Comparison of ENCODE assay signal across 8 cellular contexts in the genomic region with DNA sequence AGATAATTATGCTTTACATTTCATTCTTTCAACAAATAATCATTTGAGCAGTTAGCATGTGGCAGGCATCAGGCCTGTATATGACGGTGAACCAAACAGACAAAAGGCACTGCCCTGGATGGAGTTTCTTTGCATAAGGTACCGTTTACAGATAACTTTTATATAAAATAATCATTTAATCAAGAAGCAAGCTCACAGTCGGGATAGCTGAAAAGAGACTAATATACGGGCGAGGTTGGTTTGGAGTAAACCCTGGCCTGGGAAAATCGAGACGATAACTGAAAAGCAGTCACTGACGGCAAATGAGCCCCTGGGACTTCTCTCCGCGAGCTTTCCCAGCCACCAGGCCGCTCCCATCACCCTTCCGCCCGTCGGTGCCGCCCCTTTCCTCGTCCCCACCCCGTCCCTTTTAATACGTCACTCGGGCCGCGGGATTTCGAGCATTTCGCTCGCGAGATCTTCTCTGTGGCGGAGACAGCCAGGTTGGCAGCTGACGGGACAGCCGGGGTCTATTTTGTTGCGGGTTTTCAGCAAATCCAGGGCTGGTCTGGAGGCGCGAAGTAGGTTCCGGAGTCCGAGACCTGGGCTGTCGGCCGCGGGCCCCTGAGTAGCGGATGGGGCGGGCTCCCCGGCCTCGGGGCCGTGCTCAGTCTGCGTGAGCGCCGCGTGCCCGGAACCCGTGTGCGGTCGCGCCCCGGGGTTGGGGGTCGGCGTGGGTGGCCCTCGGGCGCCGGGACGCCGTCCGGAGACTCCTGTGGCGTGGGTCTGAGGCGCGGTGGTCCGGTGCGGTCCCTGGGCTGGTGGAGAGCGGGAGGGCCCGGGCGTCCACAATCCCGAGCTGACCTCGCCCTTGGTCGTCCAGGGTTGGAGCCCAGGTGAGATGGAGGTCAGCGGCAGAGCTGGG. TPM values are rescaled to one million over a fixed set of nuclear protein-coding genes. Genes with fewer than 3 reads are reported as not detected.
DNase-seq lines count a peak whose midpoint lies in the region; TF ChIP-seq lines count a peak whose summit lies in the region.

A gene (plus strand): TSS at position 462 of the 904 bp plus-strand sequence. CDS start 703 bp downstream, outside the sequence.

- peaks cover 25% of the 10 kb centered on the region for H3K4me1 Mint-ChIP-seq in nephron
- peaks cover 36% of the 10 kb centered on the region for H3K4me1 Mint-ChIP-seq in stimulated activated naive CD8-positive, alpha-beta T cell treated with anti-CD3 and anti-CD28 coated beads, Interleukin-15, Interleukin-2, amounts not matched to agents 100 ng/mL and 50 ng/mL, for 24 hours (ENCODE audit: low read depth)

- peak; percentile 94 for DNase-seq in EH (ENCODE audit: low read depth)
- DNase-seq in H4 (ENCODE audit: low spot score) = peak; percentile 94
- DNase-seq in LoVo (ENCODE audit: low spot score) = peak; percentile 94
- DNase-seq in activated T-helper 9 cell treated with anti-CD3 and anti-CD28 coated beads, Interleukin-2, amount 50 U/mL, for 16 hours (ENCODE audit: low read depth) = peak; percentile 86
- DNase-seq in fibroblast of pulmonary artery (ENCODE audit: low read depth) = peak; percentile 96

- H3K4me3 ChIP-seq in fibroblast of pulmonary artery (replicated peaks; ENCODE audit: low read depth, low read length) = peak within 1 kb of the TSS; percentile 90

- TF ChIP-seq CTCF in fibroblast of pulmonary artery (IDR thresholded peaks at IDR 0.05; ENCODE audit: low read length, missing control alignments) = no peak
- TF ChIP-seq CTCF in nephron (IDR thresholded peaks at IDR 0.05; ENCODE audit: unreplicated experiment in 3 of 3) = no peak

- peak within 1 kb of the TSS; percentile 94 to 99 (median 98) for H3K4me3 Mint-ChIP-seq in nephron
- H3K4me3 Mint-ChIP-seq in stimulated activated naive CD8-positive, alpha-beta T cell treated with anti-CD3 and anti-CD28 coated beads, Interleukin-15, Interleukin-2, amounts not matched to agents 100 ng/mL and 50 ng/mL, for 24 hours = peak within 1 kb of the TSS; percentile 90

- H3K27ac Mint-ChIP-seq in nephron = peak within 1 kb of the TSS; percentile 90 to 98 (median 98)
- peak within 1 kb of the TSS; percentile 93 for H3K27ac Mint-ChIP-seq in stimulated activated naive CD8-positive, alpha-beta T cell treated with anti-CD3 and anti-CD28 coated beads, Interleukin-15, Interleukin-2, amounts not matched to agents 100 ng/mL and 50 ng/mL, for 24 hours

- H3K36me3 Mint-ChIP-seq in nephron (ENCODE audit: low read depth) = peaks cover 9% of the 10 kb centered on the region
- H3K36me3 Mint-ChIP-seq in stimulated activated naive CD8-positive, alpha-beta T cell treated with anti-CD3 and anti-CD28 coated beads, Interleukin-15, Interleukin-2, amounts not matched to agents 100 ng/mL and 50 ng/mL, for 24 hours (ENCODE audit: low read depth) = peaks cover 24% of the 10 kb centered on the region

- no peaks in the 10 kb centered on the region for H3K27me3 Mint-ChIP-seq in nephron (ENCODE audit: low read depth)
- peaks cover 11% of the 10 kb centered on the region for H3K27me3 Mint-ChIP-seq in stimulated activated naive CD8-positive, alpha-beta T cell treated with anti-CD3 and anti-CD28 coated beads, Interleukin-15, Interleukin-2, amounts not matched to agents 100 ng/mL and 50 ng/mL, for 24 hours

- peak; percentile 87 for TF ChIP-seq POLR2A in Raji (IDR thresholded peaks at IDR 0.05; ENCODE audit: insufficient read depth, low read depth, low read length)

- H3K9me3 Mint-ChIP-seq in nephron = no peaks in the 10 kb centered on the region
- H3K9me3 Mint-ChIP-seq in stimulated activated naive CD8-positive, alpha-beta T cell treated with anti-CD3 and anti-CD28 coated beads, Interleukin-15, Interleukin-2, amounts not matched to agents 100 ng/mL and 50 ng/mL, for 24 hours = no peaks in the 10 kb centered on the region

RNA-seq across cellular contexts. Expression of the gene that starts here (rescaled TPM):
- total RNA-seq in H4 (2014; rRNA removed; shearing (Covaris generic)) = 47.3 and 83.3 TPM in 2 replicates

Comparison
In these comparisons a context has a peak if more than half of its experiments do, and no peak if none do; other contexts are left out.
1. Peak in every context shown above with its lines: DNase-seq and H3K4me3 ChIP-seq.